ENCODE assay signal across 25 cellular contexts in genomic region chr17:17154556-17154955, GRCh38. TPM values are rescaled to one million over a fixed set of nuclear protein-coding genes. Genes with fewer than 3 reads are reported as not detected.
A peak's percentile ranks its signal among the peaks of the same experiment; 100 is the strongest.
DNase-seq lines count a peak whose midpoint lies in the region; ATAC-seq, FAIRE-seq and TF ChIP-seq lines count a peak whose summit lies in the region.
"Had no signal": no experiment of that assay in that cellular context is flagged by ENCODE, and none has a peak within 500 bp of the region (broad histone marks: within the 10 kb centered on the region; RNA-seq: fewer than 3 reads in every experiment).

No MANE protein-coding gene starts in this region.

- H3K27ac ChIP-seq in CD4-positive, alpha-beta T cell (ENCODE audit: low read depth, low read length), result no peak overlapping the region
- H3K27ac ChIP-seq: stomach, transverse colon had no signal

- peak overlapping the region; percentile 87 for H3K27ac Mint-ChIP-seq in activated CD4-positive, alpha-beta T cell treated with anti-CD3 and anti-CD28 coated beads, Interleukin-2, amount 10 ng/mL, durations not matched to agents 7 days and 5 days
- H3K27ac Mint-ChIP-seq in CD4-positive, alpha-beta T cell, result peak overlapping the region; percentile 81
- peak overlapping the region; percentile 1 for H3K27ac Mint-ChIP-seq in activated CD8-positive, alpha-beta T cell treated with anti-CD3 and anti-CD28 coated beads for 36 hours
- peak overlapping the region; percentile 20 to 83 (median 61) for H3K27ac Mint-ChIP-seq in naive thymus-derived CD8-positive, alpha-beta T cell

- no peaks in the 10 kb centered on the region for H3K27me3 ChIP-seq in CD4-positive, alpha-beta T cell (ENCODE audit: control insufficient read depth, insufficient read depth, low read length)
- H3K27me3 ChIP-seq: spleen, stomach, transverse colon had no signal

- H3K4me3 Mint-ChIP-seq in activated CD4-positive, alpha-beta T cell treated with anti-CD3 and anti-CD28 coated beads, Interleukin-2, amount 10 ng/mL, durations not matched to agents 7 days and 5 days, result peak overlapping the region; percentile 40
- H3K4me3 Mint-ChIP-seq in CD4-positive, alpha-beta T cell, result peak overlapping the region; percentile 61
- no peak overlapping the region for H3K4me3 Mint-ChIP-seq in activated CD8-positive, alpha-beta T cell treated with anti-CD3 and anti-CD28 coated beads for 36 hours
- H3K4me3 Mint-ChIP-seq in naive thymus-derived CD8-positive, alpha-beta T cell, result peak overlapping the region in 4 of 10 donors; percentile 1 to 39 (median 30)

- H3K27me3 Mint-ChIP-seq in activated CD4-positive, alpha-beta T cell treated with anti-CD3 and anti-CD28 coated beads, Interleukin-2, amount 10 ng/mL, durations not matched to agents 7 days and 5 days, result no peaks in the 10 kb centered on the region
- H3K27me3 Mint-ChIP-seq in CD4-positive, alpha-beta T cell, result no peaks in the 10 kb centered on the region
- no peaks in the 10 kb centered on the region for H3K27me3 Mint-ChIP-seq in activated CD8-positive, alpha-beta T cell treated with anti-CD3 and anti-CD28 coated beads for 36 hours
- no peaks in the 10 kb centered on the region for H3K27me3 Mint-ChIP-seq in naive thymus-derived CD8-positive, alpha-beta T cell

- peaks cover 69% of the 10 kb centered on the region for H3K36me3 Mint-ChIP-seq in activated CD4-positive, alpha-beta T cell treated with anti-CD3 and anti-CD28 coated beads, Interleukin-2, amount 10 ng/mL, durations not matched to agents 7 days and 5 days (ENCODE audit: low read depth)
- peaks cover 84% of the 10 kb centered on the region for H3K36me3 Mint-ChIP-seq in CD4-positive, alpha-beta T cell (ENCODE audit: low read depth)
- peaks cover 23% of the 10 kb centered on the region for H3K36me3 Mint-ChIP-seq in activated CD8-positive, alpha-beta T cell treated with anti-CD3 and anti-CD28 coated beads for 36 hours (ENCODE audit: low read depth)
- peaks cover 6 to 84% (median 15%) of the 10 kb centered on the region in 3 donors for H3K36me3 Mint-ChIP-seq in naive thymus-derived CD8-positive, alpha-beta T cell

- H3K9me3 Mint-ChIP-seq in activated CD4-positive, alpha-beta T cell treated with anti-CD3 and anti-CD28 coated beads, Interleukin-2, amount 10 ng/mL, durations not matched to agents 7 days and 5 days, result no peaks in the 10 kb centered on the region
- no peaks in the 10 kb centered on the region for H3K9me3 Mint-ChIP-seq in CD4-positive, alpha-beta T cell
- no peaks in the 10 kb centered on the region for H3K9me3 Mint-ChIP-seq in activated CD8-positive, alpha-beta T cell treated with anti-CD3 and anti-CD28 coated beads for 36 hours
- no peaks in the 10 kb centered on the region for H3K9me3 Mint-ChIP-seq in naive thymus-derived CD8-positive, alpha-beta T cell

- no peak for ATAC-seq in CD4-positive, alpha-beta T cell (ENCODE audit: poor library complexity)
- ATAC-seq in activated CD8-positive, alpha-beta T cell treated with anti-CD3 and anti-CD28 coated beads for 36 hours, result no peak
- no peak for ATAC-seq in naive thymus-derived CD8-positive, alpha-beta T cell
- ATAC-seq: A549 had no signal

- no peak for TF ChIP-seq CTCF in CD4-positive, alpha-beta T cell (IDR thresholded peaks at IDR 0.05)
- TF ChIP-seq CTCF in activated CD8-positive, alpha-beta T cell treated with anti-CD3 and anti-CD28 coated beads for 36 hours (IDR thresholded peaks at IDR 0.05), result no peak

- H3K4me1 Mint-ChIP-seq in activated CD4-positive, alpha-beta T cell treated with anti-CD3 and anti-CD28 coated beads, Interleukin-2, amount 10 ng/mL, durations not matched to agents 7 days and 5 days, result peaks cover 66% of the 10 kb centered on the region
- peaks cover 48% of the 10 kb centered on the region for H3K4me1 Mint-ChIP-seq in CD4-positive, alpha-beta T cell (ENCODE audit: low read depth)
- H3K4me1 Mint-ChIP-seq in activated CD8-positive, alpha-beta T cell treated with anti-CD3 and anti-CD28 coated beads for 36 hours (ENCODE audit: low read depth), result peaks cover 25% of the 10 kb centered on the region
- peaks cover 11 to 40% (median 38%) of the 10 kb centered on the region in 4 donors for H3K4me1 Mint-ChIP-seq in naive thymus-derived CD8-positive, alpha-beta T cell

- H3K9me3 ChIP-seq in CD4-positive, alpha-beta T cell (ENCODE audit: control insufficient read depth, low read length), result no peaks in the 10 kb centered on the region
- H3K9me3 ChIP-seq: A549, spleen, stomach, transverse colon had no signal

- POLR2A ChIA-PET in activated CD4-positive, alpha-beta T cell treated with anti-CD3 and anti-CD28 coated beads, Interleukin-2, amount 10 ng/mL, durations not matched to agents 7 days and 5 days (lab: Charles Lee), result no interaction called here
- POLR2A ChIA-PET in CD4-positive, alpha-beta T cell (lab: Charles Lee), result interaction anchor here (0.6 to 1.2 kb wide), 2 partner anchors 18 to 45 kb away, joined by 3 to 4 read pairs; no protein-coding TSS in a partner anchor
- POLR2A ChIA-PET in activated CD8-positive, alpha-beta T cell treated with anti-CD3 and anti-CD28 coated beads for 36 hours (lab: Charles Lee), result no interaction called here
- POLR2A ChIA-PET in naive thymus-derived CD8-positive, alpha-beta T cell (lab: Charles Lee), result no interaction called here

- FAIRE-seq in frontal cortex (lab: Jason Lieb, UNC), result no peak
- FAIRE-seq: A549, endometrium, H54 had no signal

- intact Hi-C loops in CD4-positive, alpha-beta T cell (cut with DNase I, micrococcal nuclease), result loop anchor here (5.0 to 10.0 kb wide), 2 partner anchors 50 to 53 kb away; partner anchors contain the start of gene PLD6 (in 2 of the 2)
- intact Hi-C loops in activated CD8-positive, alpha-beta T cell treated with anti-CD3 and anti-CD28 coated beads for 36 hours (cut with micrococcal nuclease), result no loop called here

- CTCF ChIA-PET in activated CD4-positive, alpha-beta T cell treated with anti-CD3 and anti-CD28 coated beads, Interleukin-2, amount 10 ng/mL, durations not matched to agents 7 days and 5 days (lab: Charles Lee), result interaction anchor here (0.6 to 1.6 kb wide), 4 partner anchors 10 to 906 kb away, joined by 3 to 7 read pairs (median 4); no protein-coding TSS in a partner anchor
- CTCF ChIA-PET in CD4-positive, alpha-beta T cell (lab: Charles Lee), result no interaction called here
- CTCF ChIA-PET in activated CD8-positive, alpha-beta T cell treated with anti-CD3 and anti-CD28 coated beads for 36 hours (lab: Charles Lee), result no interaction called here

- no peak for DNase-seq in activated CD4-positive, alpha-beta T cell treated with anti-CD3 and anti-CD28 coated beads, Interleukin-2, amount 10 ng/mL, durations not matched to agents 7 days and 5 days
- no peak for DNase-seq in activated CD4-positive, alpha-beta T cell treated with anti-CD3 and anti-CD28 coated beads, Interleukin-2, amount 50 U/mL, for 4 hours
- no peak for DNase-seq in CD4-positive, alpha-beta T cell
- no peak for DNase-seq in activated CD8-positive, alpha-beta T cell treated with anti-CD3 and anti-CD28 coated beads for 36 hours
- DNase-seq in naive thymus-derived CD8-positive, alpha-beta T cell, result no peak
- DNase-seq in DMS153 treated with DMSO at 0.1 percent for 48 hours (lab: John Stamatoyannopoulos, UW; ENCODE audit: unreplicated experiment) (no peak), frontal cortex (ENCODE audit: low spot score in 2 of 2) (no peak), anterior cingulate cortex (lab: John Stamatoyannopoulos, UW) (no peak)
- DNase-seq: GF-D8; Kasumi-1; mammary epithelial cell; NCI-H187 treated with DMSO at 0.1 percent for 48 hours; NCI-H2227 treated with DMSO at 0.1 percent for 48 hours; NCI-H774; retina; Right ventricle myocardium superior; spleen; stimulated activated CD4-positive, alpha-beta T cell treated with anti-CD3 and anti-CD28 coated beads, Interleukin-4, amount 100 ng/mL, for 24 hours; stomach; SW 1271; transverse colon had no signal

RNA-seq across cellular contexts. Expression of gene PLD6, which starts 51.6 kb away (rescaled TPM):
- total RNA-seq in activated CD4-positive, alpha-beta T cell treated with anti-CD3 and anti-CD28 coated beads, Interleukin-2, amount 10 ng/mL, durations not matched to agents 7 days and 5 days, result 10 to 100 TPM; 10.9 to 11.8 TPM
- total RNA-seq in CD4-positive, alpha-beta T cell, result 1 to 10 TPM; 7.1 to 7.5 TPM
- 1 to 10 TPM; 6.1 to 6.2 TPM for total RNA-seq in activated CD8-positive, alpha-beta T cell treated with anti-CD3 and anti-CD28 coated beads for 36 hours
- total RNA-seq in naive thymus-derived CD8-positive, alpha-beta T cell, result 10 to 100 TPM; 12.2 to 13.1 TPM
- 1 to 10 TPM; 6.6 to 9.8 (median 8.2) TPM for polyA plus RNA-seq in naive thymus-derived CD8-positive, alpha-beta T cell
- 8.6 TPM for total RNA-seq in frontal cortex
- total RNA-seq: OCI-LY7 had no signal

Comparison
In these comparisons a context has a peak if more than half of its experiments do, and no peak if none do; other contexts are left out.
1. H3K27ac Mint-ChIP-seq: peak in every context shown above with its lines; median percentile 87 in activated CD4-positive, alpha-beta T cell treated with anti-CD3 and anti-CD28 coated beads, Interleukin-2, amount 10 ng/mL, durations not matched to agents 7 days and 5 days; 81 in CD4-positive, alpha-beta T cell; 61 in naive thymus-derived CD8-positive, alpha-beta T cell; 1 in activated CD8-positive, alpha-beta T cell treated with anti-CD3 and anti-CD28 coated beads for 36 hours.